1 cellular context compared by ENCODE assay signal in the genomic region with DNA sequence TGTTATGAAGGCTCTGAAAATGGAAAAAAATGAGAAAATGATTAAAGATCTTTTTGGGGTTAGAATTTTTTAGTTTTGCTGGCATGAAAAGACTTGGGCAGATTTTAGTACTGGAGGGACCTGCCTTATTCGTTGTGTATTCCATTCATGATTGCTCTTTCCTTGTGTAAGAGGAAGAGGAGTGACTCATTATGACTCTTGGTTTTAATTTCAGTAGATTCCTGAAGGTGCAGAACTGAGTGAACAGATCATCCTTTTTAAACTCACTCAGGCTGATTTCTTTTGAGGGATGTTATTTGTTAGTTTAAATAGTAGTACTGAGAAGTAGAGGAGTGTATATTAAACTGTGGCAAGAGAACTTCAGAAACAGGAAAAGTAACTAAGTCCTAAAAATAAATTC.
TF ChIP-seq lines count a peak whose summit lies in the region.

No MANE protein-coding gene starts in this region.

TF ChIP-seq in IMR-90, 13 proteins besides CTCF, POLR2A, EP300 and RAD21 (continued from another document):
- TF ChIP-seq, protein P1, sequence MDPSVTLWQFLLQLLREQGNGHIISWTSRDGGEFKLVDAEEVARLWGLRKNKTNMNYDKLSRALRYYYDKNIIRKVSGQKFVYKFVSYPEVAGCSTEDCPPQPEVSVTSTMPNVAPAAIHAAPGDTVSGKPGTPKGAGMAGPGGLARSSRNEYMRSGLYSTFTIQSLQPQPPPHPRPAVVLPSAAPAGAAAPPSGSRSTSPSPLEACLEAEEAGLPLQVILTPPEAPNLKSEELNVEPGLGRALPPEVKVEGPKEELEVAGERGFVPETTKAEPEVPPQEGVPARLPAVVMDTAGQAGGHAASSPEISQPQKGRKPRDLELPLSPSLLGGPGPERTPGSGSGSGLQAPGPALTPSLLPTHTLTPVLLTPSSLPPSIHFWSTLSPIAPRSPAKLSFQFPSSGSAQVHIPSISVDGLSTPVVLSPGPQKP (IDR thresholded peaks at IDR 0.05; ENCODE audit: borderline replicate concordance, low read depth, low read length): no peak
- TF ChIP-seq MXI1 (IDR thresholded peaks at IDR 0.05; ENCODE audit: borderline replicate concordance, low read depth, low read length): no peak
- no peak for TF ChIP-seq MAFK (IDR thresholded peaks at IDR 0.05; ENCODE audit: low read depth, low read length)
- peak; percentile 18; the same call in 1 of the 2 replicates for TF ChIP-seq BHLHE40 (IDR thresholded peaks at IDR 0.05; ENCODE audit: low read depth, low read length)
- TF ChIP-seq RFX5 (IDR thresholded peaks at IDR 0.05; ENCODE audit: low read depth, low read length): 0 out of 2 replicates have a peak, but pooled peaks have one; percentile 2
- peak; percentile 33; the same call in 1 of the 2 replicates for TF ChIP-seq NFE2L2 (IDR thresholded peaks at IDR 0.05; ENCODE audit: low read depth, low read length)
- TF ChIP-seq MAZ (IDR thresholded peaks at IDR 0.05; ENCODE audit: borderline replicate concordance, low read depth, low read length): no peak
